1 cellular context compared by ENCODE assay signal in genomic region chr6:63503199-63503598, GRCh38.
TF ChIP-seq lines count a peak whose summit lies in the region.

No MANE protein-coding gene starts in this region.

TF ChIP-seq in HCT116, 20 proteins besides CTCF, POLR2A, EP300 and RAD21 (continued from another document):
- TF ChIP-seq REST (IDR thresholded peaks at IDR 0.05; ENCODE audit: low read depth) (no peak), ELF1 (IDR thresholded peaks at IDR 0.05; ENCODE audit: borderline replicate concordance, low read depth) (no peak), MAX (IDR thresholded peaks at IDR 0.05) (no peak), CEBPB (IDR thresholded peaks at IDR 0.05; ENCODE audit: low read depth) (no peak), CBX3 (IDR thresholded peaks at IDR 0.05; ENCODE audit: low read depth) (no peak), FOSL1 (IDR thresholded peaks at IDR 0.05; ENCODE audit: low read depth) (no peak), EZH2 (IDR thresholded peaks at IDR 0.05) (no peak), ZNF274 (IDR thresholded peaks at IDR 0.05; ENCODE audit: low read depth, low read length) (no peak), ZFX (IDR thresholded peaks at IDR 0.05) (no peak), SRF (IDR thresholded peaks at IDR 0.05; ENCODE audit: low read depth) (no peak), TCF7L2 (IDR thresholded peaks at IDR 0.05; ENCODE audit: borderline replicate concordance, extremely low read depth, insufficient read depth, insufficient read length) (no peak), EGR1 (IDR thresholded peaks at IDR 0.05; ENCODE audit: low read depth) (no peak)
